ENCODE assay signal across 8 cellular contexts in genomic region chr7:153047569-153047968, GRCh38.
"Had no signal": no experiment of that assay in that cellular context is flagged by ENCODE, and none has a peak within 500 bp of the region (broad histone marks: within the 10 kb centered on the region; RNA-seq: fewer than 3 reads in every experiment).

No MANE protein-coding gene starts in this region.

- DNase-seq: GM23248, GOT3, H7, H9, HCEC 1CT, HFFc6 had no signal

- H2AFZ ChIP-seq: GM23248 had no signal

- H3K9me3 Mint-ChIP-seq: H9 had no signal

- H3K27ac Mint-ChIP-seq: H9, HFFc6 had no signal

- H3K9ac ChIP-seq: GM23248 had no signal

- H3K9me3 ChIP-seq: HAP-1 had no signal

- H3K4me3 Mint-ChIP-seq: H9, HFFc6 had no signal

- H3K36me3 ChIP-seq: HAP-1 had no signal

- H3K4me1 ChIP-seq: HAP-1 had no signal

- H3K4me3 ChIP-seq: GM23248, HAP-1 had no signal

- ATAC-seq: HCT116 had no signal

- H3K27ac ChIP-seq: GM23248 had no signal
